ENCODE assay signal across 26 cellular contexts in the genomic region with DNA sequence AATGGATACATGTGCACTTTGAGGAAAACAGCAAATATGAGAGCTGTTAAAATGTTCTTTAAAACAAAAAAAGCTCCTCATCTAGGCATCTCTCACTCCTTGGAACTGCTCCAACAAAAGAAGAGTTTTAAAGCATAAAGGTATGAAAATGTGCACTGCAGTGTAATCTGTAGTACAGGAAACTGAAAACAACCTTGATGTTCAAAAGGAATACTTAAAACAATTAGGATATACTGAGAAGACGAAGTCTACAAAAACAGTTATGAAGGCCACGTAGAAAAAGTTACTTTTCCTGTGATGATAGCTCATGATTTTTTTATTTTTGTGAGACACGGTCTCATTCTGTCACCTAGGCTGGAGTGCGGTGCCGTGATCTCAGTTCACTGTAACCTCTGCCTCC.
"Had no signal": no experiment of that assay in that cellular context is flagged by ENCODE, and none has a peak within 500 bp of the region (broad histone marks: within the 10 kb centered on the region; RNA-seq: fewer than 3 reads in every experiment).

No MANE protein-coding gene starts in this region.

- H3K36me3 ChIP-seq: prostate gland had no signal

- ATAC-seq: esophagus mucosa, gastrocnemius medialis, left ventricle myocardium superior, lower lobe of right lung, mucosa of descending colon, sciatic nerve had no signal

- H3K4me3 Mint-ChIP-seq: dendritic cell treated with granulocyte-macrophage colony-stimulating factor and Interleukin-4, amounts not matched to agents 40 ng/mL and 50 ng/mL, for 4 days; endodermal cell; naive B cell; nephron progenitor cell had no signal

- H3K4me3 ChIP-seq: gastrocnemius medialis, lower lobe of right lung, mucosa of descending colon, prostate gland, right atrium auricular region, smooth muscle cell, stomach, thyroid gland, vagina had no signal

- H3K9me3 Mint-ChIP-seq: dendritic cell treated with granulocyte-macrophage colony-stimulating factor and Interleukin-4, amounts not matched to agents 40 ng/mL and 50 ng/mL, for 4 days; endodermal cell; naive B cell; nephron progenitor cell had no signal

- H3K27ac ChIP-seq: epithelial cell of prostate, gastrocnemius medialis, lower lobe of right lung, prostate gland, right atrium auricular region, stomach, thyroid gland, vagina had no signal

- H3K9me3 ChIP-seq: gastrocnemius medialis, lower lobe of right lung, mucosa of descending colon, prostate gland, right atrium auricular region, stomach, thyroid gland, vagina had no signal

- H3K27me3 Mint-ChIP-seq: dendritic cell treated with granulocyte-macrophage colony-stimulating factor and Interleukin-4, amounts not matched to agents 40 ng/mL and 50 ng/mL, for 4 days; naive B cell had no signal

- H3K27me3 ChIP-seq: gastrocnemius medialis, right atrium auricular region, stomach, thyroid gland, vagina had no signal

- DNase-seq: effector CD8-positive, alpha-beta T cell; endodermal cell; foreskin fibroblast; gastrocnemius medialis; head of caudate nucleus; left ventricle myocardium superior; lower lobe of right lung; mucosa of descending colon; naive B cell; nephron progenitor cell; nucleus accumbens; stimulated activated CD4-positive, alpha-beta T cell treated with anti-CD3 and anti-CD28 coated beads, Interleukin-12 subunit alpha, Interleukin-12 subunit beta, amount 100 ng/mL, for 4 hours; stimulated activated CD4-positive, alpha-beta T cell treated with anti-CD3 and anti-CD28 coated beads, Interleukin-1b, Interleukin-23, amount 100 ng/mL, for 48 hours; stimulated activated CD4-positive, alpha-beta T cell treated with anti-CD3 and anti-CD28 coated beads, Interleukin-4, amount 100 ng/mL, for 1 hour; stimulated activated CD8-positive, alpha-beta memory T cell treated with anti-CD3 and anti-CD28 coated beads, Interleukin-4, amount 100 ng/mL, for 48 hours; stimulated activated naive CD4-positive, alpha-beta T cell treated with Interleukin-2 at 50 U/mL for 16 hours; stomach; thyroid gland had no signal

- H3K4me1 ChIP-seq: lower lobe of right lung, prostate gland had no signal

- H3K27ac Mint-ChIP-seq: dendritic cell treated with granulocyte-macrophage colony-stimulating factor and Interleukin-4, amounts not matched to agents 40 ng/mL and 50 ng/mL, for 4 days had no signal
